Comparison of ENCODE assay signal across 1 cellular context in the genomic region with DNA sequence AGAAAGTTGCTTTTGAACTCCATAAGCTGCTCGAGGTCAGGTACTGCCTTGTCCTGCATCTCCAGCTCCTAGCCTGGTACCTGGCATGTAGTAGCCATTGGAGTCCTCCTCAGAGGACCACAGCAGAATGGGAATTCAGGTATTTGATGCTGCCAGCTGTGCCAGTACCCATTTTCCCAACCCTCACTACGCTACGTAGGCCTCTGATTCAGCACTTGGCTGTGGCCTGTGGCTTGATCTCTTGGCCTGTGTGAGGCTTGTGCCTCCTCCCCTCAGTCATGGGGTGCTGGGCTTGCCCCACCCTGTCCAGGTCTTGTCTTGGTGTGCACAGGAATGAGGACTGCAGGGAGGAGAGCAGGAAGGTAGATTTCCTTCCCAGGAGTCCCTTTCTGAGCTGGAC.
TF ChIP-seq lines count a peak whose summit lies in the region.

No MANE protein-coding gene starts in this region.

TF ChIP-seq in GM12878, 131 proteins besides CTCF, POLR2A, EP300 and RAD21 (continued from another document):
- TF ChIP-seq, protein P1, sequence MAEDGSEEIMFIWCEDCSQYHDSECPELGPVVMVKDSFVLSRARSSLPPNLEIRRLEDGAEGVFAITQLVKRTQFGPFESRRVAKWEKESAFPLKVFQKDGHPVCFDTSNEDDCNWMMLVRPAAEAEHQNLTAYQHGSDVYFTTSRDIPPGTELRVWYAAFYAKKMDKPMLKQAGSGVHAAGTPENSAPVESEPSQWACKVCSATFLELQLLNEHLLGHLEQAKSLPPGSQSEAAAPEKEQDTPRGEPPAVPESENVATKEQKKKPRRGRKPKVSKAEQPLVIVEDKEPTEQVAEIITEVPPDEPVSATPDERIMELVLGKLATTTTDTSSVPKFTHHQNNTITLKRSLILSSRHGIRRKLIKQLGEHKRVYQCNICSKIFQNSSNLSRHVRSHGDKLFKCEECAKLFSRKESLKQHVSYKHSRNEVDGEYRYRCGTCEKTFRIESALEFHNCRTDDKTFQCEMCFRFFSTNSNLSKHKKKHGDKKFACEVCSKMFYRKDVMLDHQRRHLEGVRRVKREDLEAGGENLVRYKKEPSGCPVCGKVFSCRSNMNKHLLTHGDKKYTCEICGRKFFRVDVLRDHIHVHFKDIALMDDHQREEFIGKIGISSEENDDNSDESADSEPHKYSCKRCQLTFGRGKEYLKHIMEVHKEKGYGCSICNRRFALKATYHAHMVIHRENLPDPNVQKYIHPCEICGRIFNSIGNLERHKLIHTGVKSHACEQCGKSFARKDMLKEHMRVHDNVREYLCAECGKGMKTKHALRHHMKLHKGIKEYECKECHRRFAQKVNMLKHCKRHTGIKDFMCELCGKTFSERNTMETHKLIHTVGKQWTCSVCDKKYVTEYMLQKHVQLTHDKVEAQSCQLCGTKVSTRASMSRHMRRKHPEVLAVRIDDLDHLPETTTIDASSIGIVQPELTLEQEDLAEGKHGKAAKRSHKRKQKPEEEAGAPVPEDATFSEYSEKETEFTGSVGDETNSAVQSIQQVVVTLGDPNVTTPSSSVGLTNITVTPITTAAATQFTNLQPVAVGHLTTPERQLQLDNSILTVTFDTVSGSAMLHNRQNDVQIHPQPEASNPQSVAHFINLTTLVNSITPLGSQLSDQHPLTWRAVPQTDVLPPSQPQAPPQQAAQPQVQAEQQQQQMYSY (CRISPR knock-in tag; IDR thresholded peaks at IDR 0.05) = no peak
- TF ChIP-seq RELA (IDR thresholded peaks at IDR 0.05; ENCODE audit: borderline replicate concordance, partially characterized antibody) (peak; percentile 34), CBFB (IDR thresholded peaks at IDR 0.05; ENCODE audit: low read depth) (no peak), KDM1A (IDR thresholded peaks at IDR 0.05; ENCODE audit: borderline replicate concordance) (no peak), KAT2A (conservative IDR thresholded peaks at IDR 0.05; ENCODE audit: control insufficient read depth, low read depth, low read length) (no peak), IKZF1 (conservative IDR thresholded peaks at IDR 0.05) (peak; percentile 51; the same call in 1 of the 2 replicates), EED (IDR thresholded peaks at IDR 0.05; ENCODE audit: low read depth) (peak; percentile 12; the same call in 1 of the 2 replicates), BHLHE40 (IDR thresholded peaks at IDR 0.05; ENCODE audit: borderline replicate concordance in 1 of 2, low read depth in 2 of 2, low read length in 1 of 2) (peak in 1 of 2 experiments; percentile 19; a peak in 1 of 4 replicates), CEBPB (IDR thresholded peaks at IDR 0.05; ENCODE audit: borderline replicate concordance in 1 of 2, low read depth in 2 of 2, low read length in 2 of 2) (no peak), POLR2AphosphoS2 (IDR thresholded peaks at IDR 0.05; ENCODE audit: low read depth, low read length) (no peak), FOXK2 (IDR thresholded peaks at IDR 0.05) (no peak), SIN3A (IDR thresholded peaks at IDR 0.05; ENCODE audit: low read depth, low read length) (0 out of 2 replicates have a peak, but pooled peaks have one; percentile 6), NR2F1 (conservative IDR thresholded peaks at IDR 0.05) (peak; percentile 92), MXI1 (IDR thresholded peaks at IDR 0.05; ENCODE audit: low read depth, low read length) (0 out of 2 replicates have a peak, but pooled peaks have one; percentile 57), CREM (IDR thresholded peaks at IDR 0.05; ENCODE audit: low read depth) (0 out of 2 replicates have a peak, but pooled peaks have one; percentile 30), ZZZ3 (IDR thresholded peaks at IDR 0.05; ENCODE audit: control insufficient read depth, insufficient read length, low read depth) (no peak), CREB1 (IDR thresholded peaks at IDR 0.05; ENCODE audit: low read depth) (no peak), CHD1 (IDR thresholded peaks at IDR 0.05; ENCODE audit: low read depth, low read length) (0 out of 2 replicates have a peak, but pooled peaks have one; percentile 62), HDGF (IDR thresholded peaks at IDR 0.05) (peak; percentile 77; the same call in 1 of the 2 replicates), RELB (IDR thresholded peaks at IDR 0.05; ENCODE audit: low read depth) (0 out of 2 replicates have a peak, but pooled peaks have one; percentile 18), NFIC (IDR thresholded peaks at IDR 0.05; ENCODE audit: low read depth, low read length) (no peak), TCF3 (IDR thresholded peaks at IDR 0.05; ENCODE audit: borderline replicate concordance, insufficient read depth, low read depth, low read length) (no peak)
- TF ChIP-seq, protein P2, sequence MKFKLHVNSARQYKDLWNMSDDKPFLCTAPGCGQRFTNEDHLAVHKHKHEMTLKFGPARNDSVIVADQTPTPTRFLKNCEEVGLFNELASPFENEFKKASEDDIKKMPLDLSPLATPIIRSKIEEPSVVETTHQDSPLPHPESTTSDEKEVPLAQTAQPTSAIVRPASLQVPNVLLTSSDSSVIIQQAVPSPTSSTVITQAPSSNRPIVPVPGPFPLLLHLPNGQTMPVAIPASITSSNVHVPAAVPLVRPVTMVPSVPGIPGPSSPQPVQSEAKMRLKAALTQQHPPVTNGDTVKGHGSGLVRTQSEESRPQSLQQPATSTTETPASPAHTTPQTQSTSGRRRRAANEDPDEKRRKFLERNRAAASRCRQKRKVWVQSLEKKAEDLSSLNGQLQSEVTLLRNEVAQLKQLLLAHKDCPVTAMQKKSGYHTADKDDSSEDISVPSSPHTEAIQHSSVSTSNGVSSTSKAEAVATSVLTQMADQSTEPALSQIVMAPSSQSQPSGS (IDR thresholded peaks at IDR 0.05; ENCODE audit: low read length) = no peak
- TF ChIP-seq, protein P3, sequence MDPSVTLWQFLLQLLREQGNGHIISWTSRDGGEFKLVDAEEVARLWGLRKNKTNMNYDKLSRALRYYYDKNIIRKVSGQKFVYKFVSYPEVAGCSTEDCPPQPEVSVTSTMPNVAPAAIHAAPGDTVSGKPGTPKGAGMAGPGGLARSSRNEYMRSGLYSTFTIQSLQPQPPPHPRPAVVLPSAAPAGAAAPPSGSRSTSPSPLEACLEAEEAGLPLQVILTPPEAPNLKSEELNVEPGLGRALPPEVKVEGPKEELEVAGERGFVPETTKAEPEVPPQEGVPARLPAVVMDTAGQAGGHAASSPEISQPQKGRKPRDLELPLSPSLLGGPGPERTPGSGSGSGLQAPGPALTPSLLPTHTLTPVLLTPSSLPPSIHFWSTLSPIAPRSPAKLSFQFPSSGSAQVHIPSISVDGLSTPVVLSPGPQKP (IDR thresholded peaks at IDR 0.05; ENCODE audit: low read depth, low read length) = peak; percentile 36; the same call in 1 of the 2 replicates
